24 cellular contexts compared by ENCODE assay signal in the genomic region with DNA sequence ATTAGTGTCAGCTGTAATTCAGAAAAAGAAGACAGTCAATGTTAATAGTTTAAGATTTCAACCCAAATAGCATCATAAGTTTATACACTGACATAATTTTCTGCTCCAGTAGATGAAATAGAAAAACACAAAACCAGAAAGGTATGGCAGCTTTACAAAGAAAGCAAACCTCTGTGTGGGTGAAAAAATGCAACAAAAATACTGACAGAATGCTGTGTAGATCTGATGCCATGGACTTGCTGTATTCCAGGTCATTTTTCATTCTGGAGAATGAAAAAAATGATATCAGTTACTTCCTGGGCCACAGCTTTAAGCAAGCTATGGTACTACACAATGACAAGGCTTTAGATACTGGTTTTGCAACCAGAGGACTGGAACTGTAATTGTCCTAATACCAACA.
DNase-seq lines count a peak whose midpoint lies in the region; ATAC-seq, FAIRE-seq and TF ChIP-seq lines count a peak whose summit lies in the region.
"Had no signal": no experiment of that assay in that cellular context is flagged by ENCODE, and none has a peak within 500 bp of the region (broad histone marks: within the 10 kb centered on the region; RNA-seq: fewer than 3 reads in every experiment).

No MANE protein-coding gene starts in this region.

- peaks cover 4% of the 10 kb centered on the region for H3K4me1 ChIP-seq in astrocyte (ENCODE audit: insufficient read depth, low read length)
- H3K4me1 ChIP-seq: A549; BLaER1 treated with 17β-estradiol and CSF1 and Interleukin-3, amounts not matched to agents 10 nM and 100 nM; Caco-2 had no signal

- FAIRE-seq in astrocyte (lab: Jason Lieb, UNC), result no peak
- peak; percentile 21 for FAIRE-seq in islet of Langerhans (lab: Jason Lieb, UNC)
- FAIRE-seq: D721Med, G401.6, GM12891, GM18507 had no signal

- in situ Hi-C loops in brain microvascular endothelial cell (cut with HindIII; ENCODE audit: low pct_ligation_motif_present, low sequenced_read_pairs), result no loop called here

- H3K27me3 Mint-ChIP-seq in astrocyte (ENCODE audit: low read depth, unreplicated experiment), result no peaks in the 10 kb centered on the region
- H3K27me3 Mint-ChIP-seq: B cell; CD4-positive, alpha-beta T cell had no signal

- H2AFZ ChIP-seq in astrocyte (ENCODE audit: low read depth, low read length), result no peak overlapping the region

- H3K27ac ChIP-seq in astrocyte (ENCODE audit: low read depth, low read length) (no peak overlapping the region), brain microvascular endothelial cell (no peak overlapping the region)
- H3K27ac ChIP-seq: 22Rv1; A549; BLaER1 treated with 17β-estradiol and CSF1 and Interleukin-3, amounts not matched to agents 10 nM and 100 nM; C4-2B had no signal

- no peaks in the 10 kb centered on the region for H3K79me2 ChIP-seq in astrocyte (ENCODE audit: insufficient read depth, low read length)

- H3K4me3 ChIP-seq in astrocyte (ENCODE audit: insufficient read depth, low read depth, low read length), result no peak overlapping the region
- no peak overlapping the region for H3K4me3 ChIP-seq in brain microvascular endothelial cell (ENCODE audit: low read depth, low read length)
- H3K4me3 ChIP-seq: A549; BLaER1 treated with 17β-estradiol and CSF1 and Interleukin-3, amounts not matched to agents 10 nM and 100 nM had no signal

- no peaks in the 10 kb centered on the region for H4K20me1 ChIP-seq in astrocyte (ENCODE audit: insufficient read depth, low read length)
- H4K20me1 ChIP-seq: BLaER1 treated with 17β-estradiol and CSF1 and Interleukin-3, amounts not matched to agents 10 nM and 100 nM had no signal

- H3K9me3 Mint-ChIP-seq in astrocyte (ENCODE audit: unreplicated experiment), result peaks cover 1% of the 10 kb centered on the region

- H3K36me3 Mint-ChIP-seq in astrocyte (ENCODE audit: low read depth, unreplicated experiment), result peaks cover 24% of the 10 kb centered on the region

- DNase-seq in astrocyte (ENCODE audit: low read depth) (peak; percentile 71), astrocyte of the hippocampus (ENCODE audit: low read depth, low spot score) (peak; percentile 57), brain microvascular endothelial cell (peak; percentile 4), Kasumi-1 (lab: John Stamatoyannopoulos, UW) (no peak), mucosa of gallbladder (ENCODE audit: low spot score) (no peak)
- DNase-seq: AML-193; Caco-2; Calu3; CD4-positive, alpha-beta T cell; CD8-positive, alpha-beta T cell; DMS79 treated with DMSO at 0.1 percent for 48 hours; GF-D8 had no signal

- H3K4me3 Mint-ChIP-seq in astrocyte (ENCODE audit: unreplicated experiment), result no peak overlapping the region
- H3K4me3 Mint-ChIP-seq: B cell; CD4-positive, alpha-beta T cell; CD8-positive, alpha-beta T cell had no signal

- H3K27me3 ChIP-seq in astrocyte (ENCODE audit: insufficient read depth, low read length) (no peaks in the 10 kb centered on the region), brain microvascular endothelial cell (replicated peaks) (no peaks in the 10 kb centered on the region)
- H3K27me3 ChIP-seq: BLaER1 treated with 17β-estradiol and CSF1 and Interleukin-3, amounts not matched to agents 10 nM and 100 nM had no signal

- no peak overlapping the region for H3K9ac ChIP-seq in astrocyte (ENCODE audit: low read length)
- H3K9ac ChIP-seq: BLaER1 treated with 17β-estradiol and CSF1 and Interleukin-3, amounts not matched to agents 10 nM and 100 nM had no signal

- H3K4me1 Mint-ChIP-seq in astrocyte (ENCODE audit: low read depth, unreplicated experiment), result peaks cover 3% of the 10 kb centered on the region
- H3K4me1 Mint-ChIP-seq: B cell had no signal

- H3K27ac Mint-ChIP-seq in astrocyte (ENCODE audit: unreplicated experiment), result no peak overlapping the region
- H3K27ac Mint-ChIP-seq: B cell; CD4-positive, alpha-beta T cell; CD8-positive, alpha-beta T cell had no signal

- TF ChIP-seq CTCF in astrocyte (IDR thresholded peaks at IDR 0.05; ENCODE audit: insufficient read depth, low read depth, low read length), result no peak
- TF ChIP-seq CTCF in brain microvascular endothelial cell (IDR thresholded peaks at IDR 0.05; ENCODE audit: low read depth, low read length, missing control alignments), result no peak

- H3K9me3 ChIP-seq in astrocyte (ENCODE audit: insufficient read depth, low read depth, low read length), result no peaks in the 10 kb centered on the region
- H3K9me3 ChIP-seq: Caco-2 had no signal

- peaks cover 16% of the 10 kb centered on the region for H3K36me3 ChIP-seq in astrocyte (ENCODE audit: insufficient read depth, low read length)
- H3K36me3 ChIP-seq in brain microvascular endothelial cell (replicated peaks), result no peaks in the 10 kb centered on the region

- ATAC-seq in HG03175 (IDR thresholded peaks at IDR 0.05; ENCODE audit: unreplicated experiment), result no peak
- no peak for ATAC-seq in HG03108 (IDR thresholded peaks at IDR 0.05; ENCODE audit: unreplicated experiment)
- ATAC-seq: A549; CD8-positive, alpha-beta T cell had no signal

- no peak overlapping the region for H3K4me2 ChIP-seq in astrocyte (ENCODE audit: low read length)
- H3K4me2 ChIP-seq: A549; BLaER1 treated with 17β-estradiol and CSF1 and Interleukin-3, amounts not matched to agents 10 nM and 100 nM had no signal

Comparison
In these comparisons a context has a peak if more than half of its experiments do, and no peak if none do; other contexts are left out.
1. DNase-seq: peak in astrocyte (single experiment), astrocyte of the hippocampus (single experiment) and brain microvascular endothelial cell (single experiment); none in Kasumi-1 (0 of 2) and mucosa of gallbladder (single experiment).